In the genomic region with DNA sequence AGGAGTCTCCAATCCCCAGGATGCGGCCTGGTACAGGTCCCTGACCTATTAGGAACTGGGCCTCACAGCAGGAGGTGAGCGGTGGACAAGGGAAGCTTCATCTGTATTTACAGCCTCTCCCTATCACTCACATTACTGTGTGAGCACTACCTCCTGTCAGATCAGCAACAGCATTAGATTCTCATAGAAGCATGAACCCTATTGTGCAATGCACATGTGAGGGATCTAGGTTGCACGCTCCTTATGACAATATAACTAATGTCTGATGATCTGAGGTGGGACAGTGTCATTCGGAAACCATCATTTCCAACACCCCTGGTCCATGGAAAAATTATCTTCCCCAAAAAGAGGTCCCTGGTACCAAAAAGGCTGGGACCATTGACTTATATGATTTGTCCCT, we compare ENCODE assay signal across 2 cellular contexts.
A peak's percentile ranks its signal among the peaks of the same experiment; 100 is the strongest.
TF ChIP-seq lines count a peak whose summit lies in the region.

No MANE protein-coding gene starts in this region.

TF ChIP-seq in GM23338, 12 proteins besides CTCF, POLR2A, EP300 and RAD21 (continued from another document):
- no peak for TF ChIP-seq REST (IDR thresholded peaks at IDR 0.05; ENCODE audit: unreplicated experiment)
- TF ChIP-seq NANOG (IDR thresholded peaks at IDR 0.05; ENCODE audit: borderline replicate concordance), result no peak
- TF ChIP-seq EZH2 (IDR thresholded peaks at IDR 0.05; ENCODE audit: low read depth, unreplicated experiment), result no peak
- TF ChIP-seq EZH2phosphoT487 (IDR thresholded peaks at IDR 0.05; ENCODE audit: unreplicated experiment), result no peak
- no peak for TF ChIP-seq ZNF462 (CRISPR knock-in tag; IDR thresholded peaks at IDR 0.05)
- TF ChIP-seq POLR2AphosphoS5 (IDR thresholded peaks at IDR 0.05; ENCODE audit: low read depth), result no peak
- TF ChIP-seq ETS1 (IDR thresholded peaks at IDR 0.05), result no peak
- TF ChIP-seq ZNF114 (CRISPR knock-in tag; IDR thresholded peaks at IDR 0.05), result no peak
- TF ChIP-seq JUNB (IDR thresholded peaks at IDR 0.05; ENCODE audit: unreplicated experiment), result no peak
- TF ChIP-seq CREB1 (CRISPR knock-in tag; IDR thresholded peaks at IDR 0.05; ENCODE audit: low read depth), result no peak

TF ChIP-seq in IMR-90, 13 proteins besides CTCF, POLR2A, EP300 and RAD21 (continued from another document):
- TF ChIP-seq USF2 (IDR thresholded peaks at IDR 0.05; ENCODE audit: low read depth, low read length), result no peak
- peak; percentile 62 for TF ChIP-seq CEBPB (IDR thresholded peaks at IDR 0.05; ENCODE audit: low read depth, low read length)
- no peak for TF ChIP-seq NFE2L2 (IDR thresholded peaks at IDR 0.05; ENCODE audit: low read depth, low read length)
